In the genomic region with DNA sequence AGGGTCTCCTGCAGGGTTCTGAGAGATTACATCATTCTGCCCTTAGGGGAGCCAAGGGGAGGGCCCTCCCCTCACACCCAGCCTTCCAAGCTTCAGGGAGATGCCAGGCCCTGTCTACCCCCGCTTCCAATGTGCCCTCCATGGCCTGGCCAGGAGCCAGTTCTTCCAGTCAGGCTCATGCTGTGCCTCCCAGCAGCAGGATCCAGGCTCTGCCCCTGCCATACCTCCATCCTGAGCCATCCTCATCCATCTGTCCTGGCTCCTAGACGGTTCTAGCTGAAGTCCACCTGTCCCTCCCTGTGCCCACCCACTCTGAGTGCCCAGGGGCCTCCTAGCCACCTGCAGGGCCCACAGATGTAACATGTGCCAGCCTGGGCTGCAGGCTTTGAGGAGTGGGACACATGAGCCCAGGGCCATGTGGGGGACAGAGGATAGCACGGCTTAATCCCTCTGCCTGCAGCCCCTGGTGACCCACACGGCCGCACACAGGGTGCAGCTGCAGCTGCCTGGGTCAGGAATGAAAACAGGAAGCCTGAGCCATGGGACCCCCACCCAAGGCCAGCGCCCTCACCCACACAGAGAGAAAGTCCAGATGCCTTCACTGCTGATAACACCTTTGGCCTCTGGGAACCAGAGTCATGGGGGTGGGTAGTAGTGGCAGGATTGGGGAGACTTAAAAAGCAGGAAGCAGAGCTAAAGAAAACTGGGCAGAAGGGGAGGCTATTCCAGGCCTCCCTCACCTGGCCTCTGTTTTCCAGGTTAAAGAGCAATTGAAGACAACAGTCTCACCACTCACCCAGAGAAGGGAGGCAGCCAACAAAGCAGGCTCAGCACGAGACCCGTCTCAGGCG, we compare ENCODE assay signal across 19 cellular contexts. TPM values are rescaled to one million over a fixed set of nuclear protein-coding genes. Genes with fewer than 3 reads are reported as not detected.
DNase-seq lines count a peak whose midpoint lies in the region; ATAC-seq, FAIRE-seq and TF ChIP-seq lines count a peak whose summit lies in the region.
"Had no signal": no experiment of that assay in that cellular context is flagged by ENCODE, and none has a peak within 500 bp of the region (broad histone marks: within the 10 kb centered on the region; RNA-seq: fewer than 3 reads in every experiment).

No MANE protein-coding gene starts in this region.

- H3K27ac ChIP-seq in DND-41 (ENCODE audit: low read length) (no peak overlapping the region), kidney (ENCODE audit: low read depth in 2 of 2, low read length in 2 of 2) (no peak overlapping the region), gastrocnemius medialis (no peak overlapping the region)
- H3K27ac ChIP-seq: A549, GM23248, PC-9 had no signal

- H3K27me3 Mint-ChIP-seq in activated T-cell treated with anti-CD3 and anti-CD28 coated beads, Interleukin-2, amount 50 U/mL, for 24 hours, result no peaks in the 10 kb centered on the region

- H3K36me3 Mint-ChIP-seq in activated T-cell treated with anti-CD3 and anti-CD28 coated beads, Interleukin-2, amount 50 U/mL, for 24 hours (ENCODE audit: low read depth), result peaks cover 47% of the 10 kb centered on the region

- H3K36me3 ChIP-seq in DND-41 (ENCODE audit: insufficient read depth, low read length) (0 out of 2 replicates have a peak, but pooled peaks cover 9% of the 10 kb centered on the region), kidney (ENCODE audit: control insufficient read depth in 1 of 2, insufficient read depth in 2 of 2, low read length in 2 of 2) (peaks cover 10 to 19% of the 10 kb centered on the region in 2 donors), gastrocnemius medialis (peaks cover 0 to 23% of the 10 kb centered on the region in 2 donors)

- H3K9me3 Mint-ChIP-seq in activated T-cell treated with anti-CD3 and anti-CD28 coated beads, Interleukin-2, amount 50 U/mL, for 24 hours, result peaks cover 2% of the 10 kb centered on the region

- no peaks in the 10 kb centered on the region for H3K79me2 ChIP-seq in DND-41 (ENCODE audit: insufficient read depth, low read length)

- TF ChIP-seq POLR2A in gastrocnemius medialis (IDR thresholded peaks at IDR 0.05), result no peak

- DNase-seq in activated T-cell treated with anti-CD3 and anti-CD28 coated beads, Interleukin-2, amount 50 U/mL, for 1 hour, result peak; percentile 9
- DNase-seq in activated T-cell treated with anti-CD3 and anti-CD28 coated beads, Interleukin-2, amount 50 U/mL, for 24 hours, result no peak
- DNase-seq in DND-41 (no peak), kidney (peak; percentile 55), sciatic nerve (ENCODE audit: low spot score) (peak; percentile 46), SHP77 treated with DMSO at 0.1 percent for 48 hours (lab: John Stamatoyannopoulos, UW) (no peak), gastrocnemius medialis (no peak)
- no peak for DNase-seq in activated CD8-positive, alpha-beta memory T cell treated with anti-CD3 and anti-CD28 coated beads, Interleukin-2, amount 50 U/mL, for 48 hours
- DNase-seq: DMS79, GM23248, NCI-H1436, NCI-H2029 treated with DMSO at 0.1 percent for 48 hours, NCI-H226, PC-9 had no signal

- H3K27me3 ChIP-seq in DND-41 (ENCODE audit: insufficient read depth, low read length, poor library complexity) (no peaks in the 10 kb centered on the region), gastrocnemius medialis (no peaks in the 10 kb centered on the region)

- H2AFZ ChIP-seq in DND-41 (ENCODE audit: low read depth, low read length), result no peak overlapping the region
- H2AFZ ChIP-seq: GM23248, PC-9 had no signal

- H3K4me1 Mint-ChIP-seq in activated T-cell treated with anti-CD3 and anti-CD28 coated beads, Interleukin-2, amount 50 U/mL, for 24 hours (ENCODE audit: low read depth), result peaks cover 5% of the 10 kb centered on the region

- ATAC-seq in DND-41 (ENCODE audit: insufficient read depth, low read depth), result 0 out of 3 replicates have a peak, but pooled peaks have one; percentile 16
- no peak for ATAC-seq in sciatic nerve
- ATAC-seq in gastrocnemius medialis, result no peak
- ATAC-seq: A549, HCT116 had no signal

- no peaks in the 10 kb centered on the region for H3K4me1 ChIP-seq in DND-41 (ENCODE audit: insufficient read depth, low read length)
- no peaks in the 10 kb centered on the region for H3K4me1 ChIP-seq in kidney (ENCODE audit: control insufficient read depth in 1 of 2, insufficient read depth in 1 of 2, low read depth in 1 of 2, low read length in 2 of 2)
- no peaks in the 10 kb centered on the region for H3K4me1 ChIP-seq in gastrocnemius medialis
- H3K4me1 ChIP-seq: A549 had no signal

- TF ChIP-seq CTCF in DND-41 (IDR thresholded peaks at IDR 0.05; ENCODE audit: borderline replicate concordance, extremely low read depth, low read length, poor library complexity, severe bottlenecking) (no peak), kidney (IDR thresholded peaks at IDR 0.05; ENCODE audit: borderline replicate concordance, extremely low read depth, insufficient read depth) (no peak), gastrocnemius medialis (IDR thresholded peaks at IDR 0.05 in 4 of 5, conservative IDR thresholded peaks at IDR 0.05 in 1 of 5) (no peak)

- H3K4me3 ChIP-seq in DND-41 (ENCODE audit: low read depth in 1 of 2, low read length in 2 of 2), result no peak overlapping the region
- H3K4me3 ChIP-seq in kidney (ENCODE audit: low read length in 2 of 2), result no peak overlapping the region
- H3K4me3 ChIP-seq in gastrocnemius medialis, result no peak overlapping the region
- H3K4me3 ChIP-seq: A549, GM23248, PC-9 had no signal

- no peaks in the 10 kb centered on the region for H3K9me3 ChIP-seq in DND-41 (ENCODE audit: insufficient read depth, low read length, severe bottlenecking)
- H3K9me3 ChIP-seq in kidney (ENCODE audit: control insufficient read depth in 1 of 2, low read length in 2 of 2), result no peaks in the 10 kb centered on the region
- H3K9me3 ChIP-seq in gastrocnemius medialis, result no peaks in the 10 kb centered on the region

- no peaks in the 10 kb centered on the region for H4K20me1 ChIP-seq in DND-41 (ENCODE audit: insufficient read depth, low read length)

- H3K9ac ChIP-seq in DND-41 (ENCODE audit: low read depth, low read length) (no peak overlapping the region), kidney (ENCODE audit: low read length in 2 of 2) (no peak overlapping the region)
- H3K9ac ChIP-seq: GM23248 had no signal

- no peak overlapping the region for H3K27ac Mint-ChIP-seq in activated T-cell treated with anti-CD3 and anti-CD28 coated beads, Interleukin-2, amount 50 U/mL, for 24 hours

- no peak overlapping the region for H3K4me3 Mint-ChIP-seq in activated T-cell treated with anti-CD3 and anti-CD28 coated beads, Interleukin-2, amount 50 U/mL, for 24 hours

- in situ Hi-C loops in gastrocnemius medialis (cut with MboI; ENCODE audit: low sequenced_read_pairs in 4 of 4), result no loop called here

- H3K4me2 ChIP-seq in DND-41 (ENCODE audit: insufficient read depth, low read length), result no peak overlapping the region
- H3K4me2 ChIP-seq: A549, PC-9 had no signal

- intact Hi-C loops in kidney (cut with DNase I) (no loop called here), sciatic nerve (cut with DNase I) (no loop called here), gastrocnemius medialis (cut with DNase I; ENCODE audit: low total_unique reads) (no loop called here)

- no peak for FAIRE-seq in kidney (lab: Jason Lieb, UNC)
- FAIRE-seq: A549, G401.6, GM12891, HTR-8/SVneo had no signal

RNA-seq across cellular contexts. Expression of a gene that starts 11.8 kb away (rescaled TPM):
- total RNA-seq in kidney (50.0 TPM), sciatic nerve (40.7 TPM), gastrocnemius medialis (1 to 10 TPM; 2.4 to 6.2 (median 4.7) TPM)
- 39.1 TPM for polyA plus RNA-seq in kidney (ENCODE audit: insufficient read depth, low read depth, low replicate concordance)

RNA-seq across cellular contexts. Expression of a gene that starts 21.3 kb away (rescaled TPM):
- total RNA-seq in kidney, result 3.3 TPM
- polyA plus RNA-seq in kidney (ENCODE audit: insufficient read depth, low read depth, low replicate concordance), result 0.52 TPM
- 4.8 TPM for total RNA-seq in sciatic nerve
- total RNA-seq in gastrocnemius medialis, result not detected
- total RNA-seq: GM23248 had no signal

RNA-seq across cellular contexts. Expression of a gene that starts 27.1 kb away (rescaled TPM):
- 7.6 TPM for total RNA-seq in kidney
- polyA plus RNA-seq in kidney (ENCODE audit: insufficient read depth, low read depth, low replicate concordance), result 7.4 TPM
- 9.9 TPM for total RNA-seq in sciatic nerve
- total RNA-seq in gastrocnemius medialis, result 1 to 10 TPM in 1 of 4 donors, under 1 TPM in 3; 0.51 to 4.6 (median 0.66) TPM

Comparison
In these comparisons a context has a peak if more than half of its experiments do, and no peak if none do; other contexts are left out.
1. DNase-seq: peak in activated T-cell treated with anti-CD3 and anti-CD28 coated beads, Interleukin-2, amount 50 U/mL, for 1 hour (single experiment), kidney (single experiment) and sciatic nerve (single experiment); none in activated T-cell treated with anti-CD3 and anti-CD28 coated beads, Interleukin-2, amount 50 U/mL, for 24 hours (single experiment), DND-41 (single experiment), SHP77 treated with DMSO at 0.1 percent for 48 hours (single experiment), activated CD8-positive, alpha-beta memory T cell treated with anti-CD3 and anti-CD28 coated beads, Interleukin-2, amount 50 U/mL, for 48 hours (single experiment) and gastrocnemius medialis (0 of 2).